Comparison of ENCODE assay signal across 30 cellular contexts in genomic region chr3:816605-817004, GRCh38.
"Had no signal": no experiment of that assay in that cellular context is flagged by ENCODE, and none has a peak within 500 bp of the region (broad histone marks: within the 10 kb centered on the region; RNA-seq: fewer than 3 reads in every experiment).

No MANE protein-coding gene starts in this region.

- H3K27me3 ChIP-seq: neural progenitor cell, neutrophil, ovary, pancreas, right atrium auricular region, right lobe of liver, sigmoid colon, spleen had no signal

- H3K27ac Mint-ChIP-seq: naive thymus-derived CD8-positive, alpha-beta T cell; natural killer cell; natural killer cell treated with Interleukin-12 subunit alpha and Interleukin-12 subunit beta and Interleukin-15 and Interleukin-18, amount 100 ng/mL, for 72 hours; nephron; nephron progenitor cell; neural progenitor cell; progenitor cell of endocrine pancreas had no signal

- H3K4me1 Mint-ChIP-seq: naive thymus-derived CD8-positive, alpha-beta T cell; natural killer cell; nephron; nephron progenitor cell; neural crest cell; neural progenitor cell had no signal

- H3K4me3 Mint-ChIP-seq: naive thymus-derived CD8-positive, alpha-beta T cell; natural killer cell; natural killer cell treated with Interleukin-12 subunit alpha and Interleukin-12 subunit beta and Interleukin-15 and Interleukin-18, amount 100 ng/mL, for 72 hours; nephron; nephron progenitor cell; neural crest cell; neural progenitor cell had no signal

- ATAC-seq: naive thymus-derived CD8-positive, alpha-beta T cell; natural killer cell; natural killer cell treated with Interleukin-12 subunit alpha and Interleukin-12 subunit beta and Interleukin-15 and Interleukin-18, amount 100 ng/mL, for 72 hours; pancreas; psoas muscle; right cardiac atrium; right lobe of liver; sciatic nerve had no signal

- H3K27me3 Mint-ChIP-seq: naive thymus-derived CD8-positive, alpha-beta T cell; natural killer cell treated with Interleukin-12 subunit alpha and Interleukin-12 subunit beta and Interleukin-15 and Interleukin-18, amount 100 ng/mL, for 72 hours; progenitor cell of endocrine pancreas had no signal

- H3K27ac ChIP-seq: neural progenitor cell, neutrophil, ovary, pancreas, parathyroid adenoma, prostate gland, psoas muscle, right atrium auricular region, right lobe of liver, sigmoid colon, skin epidermis, spleen had no signal

- H3K4me3 ChIP-seq: neural progenitor cell, ovary, pancreas, prostate gland, psoas muscle, right atrium auricular region, right lobe of liver, sigmoid colon, skin epidermis, smooth muscle cell, spleen had no signal

- H3K4me1 ChIP-seq: neural progenitor cell, pancreas, parathyroid adenoma, prostate gland, psoas muscle, right atrium auricular region, right lobe of liver, sigmoid colon, spleen had no signal

- H3K36me3 ChIP-seq: neural progenitor cell, neutrophil, ovary, pancreas, prostate gland, right atrium auricular region, right lobe of liver, sigmoid colon, spleen had no signal

- H3K9ac ChIP-seq: neural progenitor cell, parathyroid adenoma had no signal

- DNase-seq: naive thymus-derived CD8-positive, alpha-beta T cell; natural killer cell; nephron progenitor cell; nucleus accumbens; occipital lobe; ovary; psoas muscle; retina; right cardiac atrium; right lobe of liver; sigmoid colon; small intestine; spleen; stimulated activated CD4-positive, alpha-beta T cell treated with anti-CD3 and anti-CD28 coated beads, Interleukin-12 subunit alpha, Interleukin-12 subunit beta, amount 100 ng/mL, for 4 hours; stimulated activated CD4-positive, alpha-beta T cell treated with anti-CD3 and anti-CD28 coated beads, Interleukin-15, amount 100 ng/mL, for 24 hours; stimulated activated CD4-positive, alpha-beta T cell treated with anti-CD3 and anti-CD28 coated beads, Interleukin-1b, Interleukin-23, amount 100 ng/mL, for 48 hours; stimulated activated CD4-positive, alpha-beta T cell treated with anti-CD3 and anti-CD28 coated beads, Interleukin-2, amount 100 ng/mL, for 24 hours had no signal

- H3K36me3 Mint-ChIP-seq: naive thymus-derived CD8-positive, alpha-beta T cell; natural killer cell; neural progenitor cell had no signal

- H3K9me3 ChIP-seq: neutrophil, ovary, pancreas, prostate gland, psoas muscle, right atrium auricular region, right lobe of liver, sigmoid colon had no signal
